In the genomic region with DNA sequence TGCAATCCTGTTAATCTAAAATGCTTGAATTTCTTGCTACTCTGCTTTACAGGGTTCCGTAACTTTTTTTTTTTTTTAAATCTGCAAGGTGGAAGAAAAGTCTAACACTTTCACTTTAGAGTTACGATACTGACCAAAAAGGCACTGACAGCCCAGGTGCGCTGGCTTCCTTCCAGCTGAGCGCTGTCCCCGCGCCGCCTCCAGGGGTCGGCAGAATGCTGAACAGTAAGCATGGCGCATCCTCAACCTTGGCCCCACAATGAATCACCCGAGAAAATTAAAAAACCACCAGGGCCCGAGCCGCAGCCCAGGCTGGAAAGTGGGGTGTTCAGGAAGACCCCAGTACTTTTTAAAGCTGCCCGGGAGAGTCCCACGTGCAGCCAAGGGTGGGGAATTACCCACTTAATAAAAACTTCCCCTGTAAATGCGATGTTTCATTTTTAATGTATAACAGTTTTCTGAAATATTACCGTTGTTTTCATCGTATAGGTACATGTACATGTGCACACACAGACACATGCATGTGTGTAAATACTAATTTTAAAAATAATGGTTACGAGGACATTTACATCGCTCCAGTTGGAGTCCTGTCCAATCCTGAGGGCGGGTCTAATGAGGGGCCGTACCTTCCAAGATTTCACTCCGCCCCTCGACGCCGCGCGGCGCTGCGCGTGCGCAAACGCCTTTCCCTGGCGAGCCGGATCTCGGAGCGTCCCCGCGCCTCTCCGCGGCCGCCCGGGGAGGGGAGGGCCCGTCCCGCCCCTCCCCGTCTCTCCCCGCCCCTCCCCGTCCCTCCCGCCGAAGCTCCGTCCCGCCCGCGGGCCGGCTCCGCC, we compare ENCODE assay signal across 8 cellular contexts.
DNase-seq lines count a peak whose midpoint lies in the region; TF ChIP-seq lines count a peak whose summit lies in the region.

No MANE protein-coding gene starts in this region.

- TF ChIP-seq CTCF in HEK293 (tag by site-specific recombination; IDR thresholded peaks at IDR 0.05) (peak; percentile 75), MM.1S (IDR thresholded peaks at IDR 0.05; ENCODE audit: low read length) (peak; percentile 57)

- H3K4me3 ChIP-seq in HEK293 (ENCODE audit: low read depth, low read length) (peak overlapping the region; percentile 83), MM.1S (ENCODE audit: low read length) (peak overlapping the region; percentile 75), neuron (ENCODE audit: low read length) (peak overlapping the region; percentile 100), stomach smooth muscle (ENCODE audit: low read length in 2 of 2) (peak overlapping the region; percentile 90 to 92)

- H4K20me1 ChIP-seq in MM.1S (ENCODE audit: insufficient read depth, low read length), result no peaks in the 10 kb centered on the region

- H3K27ac ChIP-seq in HEK293 (ENCODE audit: extremely low read depth, low read depth, low read length), result peak overlapping the region; percentile 90; the same call in 1 of the 2 replicates
- peak overlapping the region; percentile 44; the same call in 1 of the 2 replicates for H3K27ac ChIP-seq in MM.1S (ENCODE audit: low read length)
- H3K27ac ChIP-seq in stomach smooth muscle (ENCODE audit: low read length), result peak overlapping the region; percentile 82

- H3K9ac ChIP-seq in MM.1S (ENCODE audit: low read length) (peak overlapping the region; percentile 69; the same call in 1 of the 2 replicates), stomach smooth muscle (ENCODE audit: low read length in 2 of 2) (peak overlapping the region; percentile 36 to 68)

- POLR2A ChIA-PET in HEK293 (lab: Yijun Ruan, JAX), result interaction anchor here (0.6 to 1.5 kb wide), 13 partner anchors 15 to 501 kb away, joined by 3 to 12 read pairs (median 3); partner anchors contain the start of genes LATS1 and PPIL4

- H3K9me2 ChIP-seq in MM.1S (replicated peaks; ENCODE audit: insufficient read depth, low read length), result no peaks in the 10 kb centered on the region

- H3K4me2 ChIP-seq in MM.1S (ENCODE audit: low read depth, low read length), result peak overlapping the region; percentile 50; the same call in 1 of the 2 replicates

- CTCF ChIA-PET in HEK293 (lab: Yijun Ruan, JAX), result interaction anchor here (0.6 to 2.1 kb wide), 7 partner anchors 19 to 1333 kb away, joined by 3 to 14 read pairs (median 4); partner anchors contain the start of gene PPIL4

- H3F3A ChIP-seq in MM.1S (ENCODE audit: insufficient read depth, low read length), result no peaks in the 10 kb centered on the region; the same call in 1 of the 2 replicates

- H3K27me3 ChIP-seq in MM.1S (replicated peaks; ENCODE audit: insufficient read depth, low read length) (peaks cover 18% of the 10 kb centered on the region), neuron (ENCODE audit: insufficient read depth, low read length) (no peaks in the 10 kb centered on the region), stomach smooth muscle (ENCODE audit: control insufficient read depth in 1 of 2, insufficient read depth in 2 of 2, low read length in 2 of 2) (no peaks in the 10 kb centered on the region)

- DNase-seq in GDM1 (lab: John Stamatoyannopoulos, UW), result peak; percentile 91
- DNase-seq in MM.1S, result peak; percentile 86
- peak; percentile 77 for DNase-seq in SIG-M5 treated with dmso at 0.1 percent for 504 hours (lab: John Stamatoyannopoulos, UW; ENCODE audit: unreplicated experiment)
- peak; percentile 76 to 92 (median 91) for DNase-seq in activated naive CD4-positive, alpha-beta T cell (lab: John Stamatoyannopoulos, UW)
- peak; percentile 89 for DNase-seq in foreskin melanocyte

- H3K9me3 ChIP-seq in HEK293 (ENCODE audit: control insufficient read depth, insufficient read depth, low read depth, low read length), result no peaks in the 10 kb centered on the region
- no peaks in the 10 kb centered on the region for H3K9me3 ChIP-seq in MM.1S (replicated peaks; ENCODE audit: insufficient read depth, low read length)
- no peaks in the 10 kb centered on the region for H3K9me3 ChIP-seq in neuron (ENCODE audit: low read length)
- H3K9me3 ChIP-seq in stomach smooth muscle (ENCODE audit: control insufficient read depth in 2 of 2, low read length in 2 of 2), result no peaks in the 10 kb centered on the region

- H3K4me1 ChIP-seq in HEK293 (ENCODE audit: control insufficient read depth, insufficient read depth, low read length), result peaks cover 22% of the 10 kb centered on the region; the same call in 1 of the 2 replicates
- H3K4me1 ChIP-seq in MM.1S (ENCODE audit: low read length), result peaks cover 6% of the 10 kb centered on the region; the same call in 1 of the 2 replicates
- peaks cover 15% of the 10 kb centered on the region for H3K4me1 ChIP-seq in neuron (ENCODE audit: insufficient read depth, low read length)
- H3K4me1 ChIP-seq in stomach smooth muscle (ENCODE audit: control insufficient read depth, insufficient read depth, low read length), result peaks cover 9% of the 10 kb centered on the region

- peaks cover 22% of the 10 kb centered on the region for H3K79me2 ChIP-seq in MM.1S (ENCODE audit: low read length)

- H2AFZ ChIP-seq in MM.1S (ENCODE audit: low read length) (peak overlapping the region; percentile 81), neuron (ENCODE audit: low read depth, low read length) (peak overlapping the region; percentile 100)

- H3K36me3 ChIP-seq in HEK293 (ENCODE audit: control insufficient read depth in 2 of 2, insufficient read depth in 1 of 2, low read length in 2 of 2) (no peaks in the 10 kb centered on the region), MM.1S (replicated peaks; ENCODE audit: insufficient read depth, low read length) (no peaks in the 10 kb centered on the region), neuron (ENCODE audit: insufficient read depth, low read length) (no peaks in the 10 kb centered on the region), stomach smooth muscle (ENCODE audit: control insufficient read depth in 2 of 2, insufficient read depth in 2 of 2, low read length in 2 of 2) (no peaks in the 10 kb centered on the region)

TF ChIP-seq in HEK293, 187 proteins besides CTCF, POLR2A, EP300 and RAD21 (continues in another document):
- TF ChIP-seq, protein P1, sequence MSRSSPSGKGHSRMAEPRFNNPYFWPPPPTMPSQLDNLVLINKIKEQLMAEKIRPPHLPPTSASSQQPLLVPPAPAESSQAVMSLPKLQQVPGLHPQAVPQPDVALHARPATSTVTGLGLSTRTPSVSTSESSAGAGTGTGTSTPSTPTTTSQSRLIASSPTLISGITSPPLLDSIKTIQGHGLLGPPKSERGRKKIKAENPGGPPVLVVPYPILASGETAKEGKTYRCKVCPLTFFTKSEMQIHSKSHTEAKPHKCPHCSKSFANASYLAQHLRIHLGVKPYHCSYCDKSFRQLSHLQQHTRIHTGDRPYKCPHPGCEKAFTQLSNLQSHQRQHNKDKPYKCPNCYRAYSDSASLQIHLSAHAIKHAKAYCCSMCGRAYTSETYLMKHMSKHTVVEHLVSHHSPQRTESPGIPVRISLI (tag by site-specific recombination; IDR thresholded peaks at IDR 0.05), result 0 out of 2 replicates have a peak, but pooled peaks have one; percentile 40
- TF ChIP-seq ZNF776 (tag by site-specific recombination; IDR thresholded peaks at IDR 0.05; ENCODE audit: borderline replicate concordance), result no peak
- TF ChIP-seq MYNN (tag by site-specific recombination; IDR thresholded peaks at IDR 0.05; ENCODE audit: borderline replicate concordance), result no peak
- TF ChIP-seq ZNF843 (tag by site-specific recombination; IDR thresholded peaks at IDR 0.05), result 0 out of 2 replicates have a peak, but pooled peaks have one; percentile 16
- peak; percentile 69 for TF ChIP-seq KLF10 (tag by site-specific recombination; IDR thresholded peaks at IDR 0.05)
- TF ChIP-seq ZNF335 (tag by site-specific recombination; conservative IDR thresholded peaks at IDR 0.05), result peak; percentile 86
- TF ChIP-seq, protein P2, sequence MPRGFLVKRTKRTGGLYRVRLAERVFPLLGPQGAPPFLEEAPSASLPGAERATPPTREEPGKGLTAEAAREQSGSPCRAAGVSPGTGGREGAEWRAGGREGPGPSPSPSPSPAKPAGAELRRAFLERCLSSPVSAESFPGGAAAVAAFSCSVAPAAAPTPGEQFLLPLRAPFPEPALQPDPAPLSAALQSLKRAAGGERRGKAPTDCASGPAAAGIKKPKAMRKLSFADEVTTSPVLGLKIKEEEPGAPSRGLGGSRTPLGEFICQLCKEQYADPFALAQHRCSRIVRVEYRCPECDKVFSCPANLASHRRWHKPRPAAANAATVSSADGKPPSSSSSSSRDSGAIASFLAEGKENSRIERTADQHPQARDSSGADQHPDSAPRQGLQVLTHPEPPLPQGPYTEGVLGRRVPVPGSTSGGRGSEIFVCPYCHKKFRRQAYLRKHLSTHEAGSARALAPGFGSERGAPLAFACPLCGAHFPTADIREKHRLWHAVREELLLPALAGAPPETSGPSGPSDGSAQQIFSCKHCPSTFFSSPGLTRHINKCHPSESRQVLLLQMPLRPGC (tag by site-specific recombination; IDR thresholded peaks at IDR 0.05), result no peak
- TF ChIP-seq SP2 (tag by site-specific recombination; IDR thresholded peaks at IDR 0.05), result peak; percentile 73
- peak; percentile 12; the same call in 1 of the 2 replicates for TF ChIP-seq GLIS2 (tag by site-specific recombination; IDR thresholded peaks at IDR 0.05)
- no peak for TF ChIP-seq ZNF112 (tag by site-specific recombination; IDR thresholded peaks at IDR 0.05)
- TF ChIP-seq ZNF514 (tag by site-specific recombination; IDR thresholded peaks at IDR 0.05), result no peak
- 0 out of 2 replicates have a peak, but pooled peaks have one; percentile 24 for TF ChIP-seq ZNF600 (tag by site-specific recombination; IDR thresholded peaks at IDR 0.05)

Comparison
In these comparisons a context has a peak if more than half of its experiments do, and no peak if none do; other contexts are left out.
1. Peak in every context shown above with its lines: DNase-seq, H3K4me3 ChIP-seq and H3K27ac ChIP-seq.